Comparison of ENCODE assay signal across 1 cellular context in the genomic region with DNA sequence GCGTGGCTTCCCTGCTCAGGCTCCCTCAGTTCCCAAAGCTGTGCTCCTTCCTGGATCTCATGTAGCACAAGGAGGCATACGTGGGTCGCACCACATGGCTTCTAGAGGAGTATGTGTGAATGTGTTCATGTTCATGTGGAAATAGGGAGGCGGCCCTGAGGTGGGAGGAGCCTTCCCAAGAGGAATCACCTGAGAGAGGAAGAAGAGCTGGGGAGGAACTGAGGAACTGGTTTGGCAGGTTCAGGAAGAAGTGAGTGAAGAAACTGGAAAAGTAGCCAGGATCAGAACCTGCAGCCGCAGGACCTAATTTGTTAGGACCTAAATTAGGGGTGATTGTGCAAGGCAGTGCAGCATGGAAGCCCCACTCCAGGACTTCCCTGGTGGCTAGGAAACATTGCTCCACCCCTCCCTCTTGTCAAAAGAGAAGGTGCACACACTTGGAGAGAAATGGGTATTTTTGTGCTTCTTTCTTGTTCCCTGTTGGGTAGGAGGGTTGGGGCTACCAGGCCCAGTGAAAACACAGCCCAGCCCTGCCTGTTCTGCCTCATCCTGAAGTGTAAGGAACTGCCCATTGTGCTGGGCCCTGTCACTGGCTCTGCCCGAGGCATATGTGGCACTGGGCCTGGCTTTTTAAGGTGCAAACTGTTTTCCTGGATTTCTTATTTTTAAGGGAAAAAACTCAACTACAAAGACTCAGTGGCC.
TF ChIP-seq lines count a peak whose summit lies in the region.

No MANE protein-coding gene starts in this region.

TF ChIP-seq in H1, 55 proteins besides CTCF, POLR2A, EP300 and RAD21:
- no peak for TF ChIP-seq RBBP5 (IDR thresholded peaks at IDR 0.05; ENCODE audit: borderline replicate concordance, low read depth, low read length)
- TF ChIP-seq JUN (IDR thresholded peaks at IDR 0.05; ENCODE audit: low read depth, low read length) = no peak
- TF ChIP-seq NANOG (IDR thresholded peaks at IDR 0.05; ENCODE audit: insufficient read depth, low read depth, low read length, poor library complexity, severe bottlenecking) = no peak
- no peak for TF ChIP-seq TBP (IDR thresholded peaks at IDR 0.05; ENCODE audit: low read depth, low read length)
- TF ChIP-seq TAF1 (IDR thresholded peaks at IDR 0.05; ENCODE audit: low read depth, low read length) = no peak
- TF ChIP-seq E2F6 (IDR thresholded peaks at IDR 0.05) = no peak
- no peak for TF ChIP-seq KDM4A (IDR thresholded peaks at IDR 0.05; ENCODE audit: low read depth, low read length, severe bottlenecking)
- no peak for TF ChIP-seq RFX5 (IDR thresholded peaks at IDR 0.05; ENCODE audit: borderline replicate concordance, low read depth, low read length)
- no peak for TF ChIP-seq SAP30 (IDR thresholded peaks at IDR 0.05; ENCODE audit: insufficient read depth, insufficient replicate concordance, low read length)
- TF ChIP-seq SP4 (IDR thresholded peaks at IDR 0.05; ENCODE audit: low read length) = no peak
- TF ChIP-seq TCF12 (IDR thresholded peaks at IDR 0.05; ENCODE audit: low read depth, low read length) = no peak
- TF ChIP-seq CEBPB (IDR thresholded peaks at IDR 0.05; ENCODE audit: low read depth, low read length) = no peak
- TF ChIP-seq HDAC2 (IDR thresholded peaks at IDR 0.05; ENCODE audit: borderline replicate concordance in 1 of 2, low read depth in 2 of 2, low read length in 2 of 2) = no peak
- no peak for TF ChIP-seq MAFK (IDR thresholded peaks at IDR 0.05; ENCODE audit: low read depth, low read length)
